8 cellular contexts compared by ENCODE assay signal in genomic region chr10:60944159-60944909, GRCh38. TPM values are rescaled to one million over a fixed set of nuclear protein-coding genes. Genes with fewer than 3 reads are reported as not detected.
DNase-seq lines count a peak whose midpoint lies in the region; ATAC-seq and TF ChIP-seq lines count a peak whose summit lies in the region.

A gene with protein sequence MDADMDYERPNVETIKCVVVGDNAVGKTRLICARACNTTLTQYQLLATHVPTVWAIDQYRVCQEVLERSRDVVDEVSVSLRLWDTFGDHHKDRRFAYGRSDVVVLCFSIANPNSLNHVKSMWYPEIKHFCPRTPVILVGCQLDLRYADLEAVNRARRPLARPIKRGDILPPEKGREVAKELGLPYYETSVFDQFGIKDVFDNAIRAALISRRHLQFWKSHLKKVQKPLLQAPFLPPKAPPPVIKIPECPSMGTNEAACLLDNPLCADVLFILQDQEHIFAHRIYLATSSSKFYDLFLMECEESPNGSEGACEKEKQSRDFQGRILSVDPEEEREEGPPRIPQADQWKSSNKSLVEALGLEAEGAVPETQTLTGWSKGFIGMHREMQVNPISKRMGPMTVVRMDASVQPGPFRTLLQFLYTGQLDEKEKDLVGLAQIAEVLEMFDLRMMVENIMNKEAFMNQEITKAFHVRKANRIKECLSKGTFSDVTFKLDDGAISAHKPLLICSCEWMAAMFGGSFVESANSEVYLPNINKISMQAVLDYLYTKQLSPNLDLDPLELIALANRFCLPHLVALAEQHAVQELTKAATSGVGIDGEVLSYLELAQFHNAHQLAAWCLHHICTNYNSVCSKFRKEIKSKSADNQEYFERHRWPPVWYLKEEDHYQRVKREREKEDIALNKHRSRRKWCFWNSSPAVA (minus strand): TSS chr10:60944185. CDS start chr10:60911542, 32,643 bp downstream.

- H3K27me3 Mint-ChIP-seq in activated naive CD4-positive, alpha-beta T cell treated with anti-CD3 and anti-CD28 coated beads, Interleukin-2, amount 10 ng/mL, durations not matched to agents 7 days and 5 days = peaks cover 72% of the 10 kb centered on the region

- CTCF ChIA-PET in A673 (lab: Charles Lee) = no interaction called here
- CTCF ChIA-PET in activated naive CD4-positive, alpha-beta T cell treated with anti-CD3 and anti-CD28 coated beads, Interleukin-2, amount 10 ng/mL, durations not matched to agents 7 days and 5 days (lab: Charles Lee) = no interaction called here

- WGBS in urinary bladder = under 1% methylated on average over 60 of the region's 60 CpGs

- intact Hi-C loops in A673 (cut with micrococcal nuclease; ENCODE audit: unreplicated experiment) = no loop called here

- no peaks in the 10 kb centered on the region for H3K36me3 Mint-ChIP-seq in activated naive CD4-positive, alpha-beta T cell treated with anti-CD3 and anti-CD28 coated beads, Interleukin-2, amount 10 ng/mL, durations not matched to agents 7 days and 5 days

- H3K9me3 ChIP-seq in A673 (ENCODE audit: low read depth, low read length, poor library complexity, severe bottlenecking) = no peaks in the 10 kb centered on the region

- H3K4me1 ChIP-seq in A673 (ENCODE audit: insufficient read depth, low read length, poor library complexity, severe bottlenecking) (peaks cover 14% of the 10 kb centered on the region), urinary bladder (ENCODE audit: insufficient read depth) (no peaks in the 10 kb centered on the region)

- H3K36me3 ChIP-seq in A673 (ENCODE audit: insufficient read depth, low read length, poor library complexity, severe bottlenecking) (no peaks in the 10 kb centered on the region), urinary bladder (ENCODE audit: insufficient read depth) (no peaks in the 10 kb centered on the region)

- H3K27ac Mint-ChIP-seq in activated naive CD4-positive, alpha-beta T cell treated with anti-CD3 and anti-CD28 coated beads, Interleukin-2, amount 10 ng/mL, durations not matched to agents 7 days and 5 days = no peak within 1 kb of the TSS

- H3K9me3 Mint-ChIP-seq in activated naive CD4-positive, alpha-beta T cell treated with anti-CD3 and anti-CD28 coated beads, Interleukin-2, amount 10 ng/mL, durations not matched to agents 7 days and 5 days = no peaks in the 10 kb centered on the region

- peaks cover 14% of the 10 kb centered on the region for H3K4me1 Mint-ChIP-seq in activated naive CD4-positive, alpha-beta T cell treated with anti-CD3 and anti-CD28 coated beads, Interleukin-2, amount 10 ng/mL, durations not matched to agents 7 days and 5 days

- H3K4me3 ChIP-seq in A673 (ENCODE audit: low read depth, low read length, poor library complexity, severe bottlenecking) (peak within 1 kb of the TSS; percentile 64), GM08714 (ENCODE audit: low read length) (peak within 1 kb of the TSS; percentile 66), fibroblast of villous mesenchyme (ENCODE audit: low read depth, low read length) (peak within 1 kb of the TSS; percentile 81), urinary bladder (ENCODE audit: low read depth, low read length) (peak within 1 kb of the TSS; percentile 80)

- peak; percentile 46 for ATAC-seq in HG02973 (IDR thresholded peaks at IDR 0.05; ENCODE audit: unreplicated experiment)

- no TSS peak for BruUV-seq in A673 (replicated peaks; lab: Mats Ljungman, UMichigan)

- H3K27ac ChIP-seq in A673 (ENCODE audit: low read depth, low read length, poor library complexity, severe bottlenecking) = peak within 1 kb of the TSS; percentile 81
- peak within 1 kb of the TSS; percentile 91 for H3K27ac ChIP-seq in urinary bladder (ENCODE audit: low read depth)

- POLR2A ChIA-PET in A673 (lab: Charles Lee; ENCODE audit: low non-redundant PET) = no interaction called here

- DNase-seq in A673 (ENCODE audit: low spot score) = peak; percentile 76
- DNase-seq in NCI-H226 = peak; percentile 43
- peak; percentile 43 for DNase-seq in activated naive CD4-positive, alpha-beta T cell treated with anti-CD3 and anti-CD28 coated beads, Interleukin-2, amount 10 ng/mL, durations not matched to agents 7 days and 5 days
- DNase-seq in fibroblast of villous mesenchyme (ENCODE audit: low read depth) = peak; percentile 90
- DNase-seq in myocyte (ENCODE audit: low read depth) = peak; percentile 93

- H3K4me3 Mint-ChIP-seq in activated naive CD4-positive, alpha-beta T cell treated with anti-CD3 and anti-CD28 coated beads, Interleukin-2, amount 10 ng/mL, durations not matched to agents 7 days and 5 days = peak within 1 kb of the TSS; percentile 58

- no peaks in the 10 kb centered on the region for H3K27me3 ChIP-seq in A673 (replicated peaks; ENCODE audit: insufficient read depth, low read depth, low read length, poor library complexity)

- TF ChIP-seq CTCF in A673 (conservative IDR thresholded peaks at IDR 0.05; ENCODE audit: low read depth, low read length) (no peak), fibroblast of villous mesenchyme (IDR thresholded peaks at IDR 0.05; ENCODE audit: insufficient read depth, low read depth, low read length) (no peak)

RNA-seq across cellular contexts. Expression of the gene that starts here (rescaled TPM):
- total RNA-seq in A673 (2021) (5.2 and 7.5 TPM in 2 replicates), fibroblast of villous mesenchyme (26.8 and 42.2 TPM in 2 replicates), myocyte (29.6 and 33.7 TPM in 2 replicates), urinary bladder (45.8 TPM)
- polyA plus RNA-seq in myocyte (2012) = 25.2 TPM
- polyA plus RNA-seq in urinary bladder = 6.7 TPM

Comparison
In these comparisons a context has a peak if more than half of its experiments do, and no peak if none do; other contexts are left out.
1. Peak in every context shown above with its lines: DNase-seq, ATAC-seq, H3K4me3 ChIP-seq and H3K27ac ChIP-seq.
2. DNase-seq: peak in every context shown above with its lines; median percentile 93 in myocyte; 90 in fibroblast of villous mesenchyme; 76 in A673; 43 in NCI-H226; 43 in activated naive CD4-positive, alpha-beta T cell treated with anti-CD3 and anti-CD28 coated beads, Interleukin-2, amount 10 ng/mL, durations not matched to agents 7 days and 5 days.